25 cellular contexts compared by ENCODE assay signal in the genomic region with DNA sequence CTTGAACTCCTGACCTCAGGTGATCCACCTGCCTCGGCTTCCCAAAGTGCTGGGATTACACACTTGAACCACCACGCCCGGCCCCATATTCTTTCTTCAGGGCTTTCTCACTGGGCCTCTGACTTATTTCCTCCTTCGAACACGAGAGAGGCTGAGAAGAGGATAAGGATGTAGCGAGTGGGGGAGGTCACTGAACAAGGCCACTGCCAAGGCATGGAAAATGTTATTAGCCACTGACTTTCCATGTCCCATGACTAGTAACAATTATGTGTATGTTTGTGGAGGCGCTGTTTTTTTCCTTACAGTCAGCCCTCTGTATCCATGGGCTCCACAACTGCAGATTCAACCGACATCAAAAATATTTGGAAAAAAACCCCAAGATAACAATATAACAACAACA.
"Had no signal": no experiment of that assay in that cellular context is flagged by ENCODE, and none has a peak within 500 bp of the region (broad histone marks: within the 10 kb centered on the region; RNA-seq: fewer than 3 reads in every experiment).

No MANE protein-coding gene starts in this region.

- H3K9me3 Mint-ChIP-seq: activated B cell treated with CpG ODN at 0.5 μM for 24 hours; activated CD4-positive, alpha-beta memory T cell treated with anti-CD3 and anti-CD28 coated beads, Interleukin-2, amount 10 ng/mL, durations not matched to agents 7 days and 5 days; activated CD4-positive, alpha-beta T cell treated with anti-CD3 and anti-CD28 coated beads, Interleukin-2, amount 10 ng/mL, durations not matched to agents 24 days and 14 days; activated naive CD4-positive, alpha-beta T cell treated with anti-CD3 and anti-CD28 coated beads, Interleukin-2, amount 10 ng/mL, durations not matched to agents 7 days and 5 days; activated naive CD4-positive, alpha-beta T cell treated with anti-CD3 and anti-CD28 coated beads, Interleukin-2, amount 50 U/mL, for 72 hours; activated naive CD8-positive, alpha-beta T cell treated with anti-CD3 and anti-CD28 coated beads, Interleukin-2, amount 10 ng/mL, durations not matched to agents 7 days and 5 days; activated T-cell treated with anti-CD3 and anti-CD28 coated beads, Interleukin-2, amount 50 U/mL, for 24 hours; activated T-cell treated with anti-CD3 and anti-CD28 coated beads, Interleukin-2, amount 50 U/mL, for 72 hours; brain; endodermal cell had no signal

- H3K27me3 Mint-ChIP-seq: activated naive CD8-positive, alpha-beta T cell treated with anti-CD3 and anti-CD28 coated beads, Interleukin-2, amount 10 ng/mL, durations not matched to agents 7 days and 5 days; activated T-cell treated with anti-CD3 and anti-CD28 coated beads, Interleukin-2, amount 50 U/mL, for 24 hours; brain had no signal

- DNase-seq: activated B cell treated with CpG ODN at 0.5 μM for 24 hours; activated CD4-positive, alpha-beta memory T cell treated with anti-CD3 and anti-CD28 coated beads, Interleukin-2, amount 10 ng/mL, durations not matched to agents 7 days and 5 days; activated CD4-positive, alpha-beta T cell treated with anti-CD3 and anti-CD28 coated beads, Interleukin-2, amount 10 ng/mL, durations not matched to agents 24 days and 14 days; activated CD8-positive, alpha-beta memory T cell treated with anti-CD3 and anti-CD28 coated beads, Interleukin-2, amount 50 U/mL, for 48 hours; activated gamma-delta T cell; activated naive CD4-positive, alpha-beta T cell; activated naive CD4-positive, alpha-beta T cell treated with anti-CD3 and anti-CD28 coated beads, Interleukin-2, amount 10 ng/mL, durations not matched to agents 7 days and 5 days; activated naive CD8-positive, alpha-beta T cell treated with anti-CD3 and anti-CD28 coated beads, Interleukin-2, amount 10 ng/mL, durations not matched to agents 7 days and 5 days; activated T-cell treated with anti-CD3 and anti-CD28 coated beads for 4 hours; activated T-cell treated with anti-CD3 and anti-CD28 coated beads, Interleukin-2, amount 50 U/mL, for 24 hours; activated T-cell treated with anti-CD3 and anti-CD28 coated beads, Interleukin-2, amount 50 U/mL, for 72 hours; central memory CD4-positive, alpha-beta T cell; cerebellar nuclear complex; colonic mucosa; dorsolateral prefrontal cortex; effector memory CD4-positive, alpha-beta T cell; endodermal cell; foreskin fibroblast; gastrocnemius medialis; glutamatergic neuron; heart left ventricle; T-helper 2 cell; WERI-Rb-1 had no signal

- H3K4me3 Mint-ChIP-seq: activated B cell treated with CpG ODN at 0.5 μM for 24 hours; activated CD4-positive, alpha-beta memory T cell treated with anti-CD3 and anti-CD28 coated beads, Interleukin-2, amount 10 ng/mL, durations not matched to agents 7 days and 5 days; activated CD4-positive, alpha-beta T cell treated with anti-CD3 and anti-CD28 coated beads, Interleukin-2, amount 10 ng/mL, durations not matched to agents 24 days and 14 days; activated naive CD4-positive, alpha-beta T cell treated with anti-CD3 and anti-CD28 coated beads, Interleukin-2, amount 10 ng/mL, durations not matched to agents 7 days and 5 days; activated naive CD8-positive, alpha-beta T cell treated with anti-CD3 and anti-CD28 coated beads, Interleukin-2, amount 10 ng/mL, durations not matched to agents 7 days and 5 days; activated T-cell treated with anti-CD3 and anti-CD28 coated beads, Interleukin-2, amount 50 U/mL, for 24 hours; activated T-cell treated with anti-CD3 and anti-CD28 coated beads, Interleukin-2, amount 50 U/mL, for 72 hours; brain; endodermal cell had no signal

- H3K36me3 Mint-ChIP-seq: activated naive CD4-positive, alpha-beta T cell treated with anti-CD3 and anti-CD28 coated beads, Interleukin-2, amount 10 ng/mL, durations not matched to agents 7 days and 5 days; activated naive CD4-positive, alpha-beta T cell treated with anti-CD3 and anti-CD28 coated beads, Interleukin-2, amount 50 U/mL, for 72 hours; activated naive CD8-positive, alpha-beta T cell treated with anti-CD3 and anti-CD28 coated beads, Interleukin-2, amount 10 ng/mL, durations not matched to agents 7 days and 5 days had no signal

- H3K4me1 Mint-ChIP-seq: endodermal cell had no signal

- H3K27ac Mint-ChIP-seq: activated B cell treated with CpG ODN at 0.5 μM for 24 hours; activated CD4-positive, alpha-beta memory T cell treated with anti-CD3 and anti-CD28 coated beads, Interleukin-2, amount 10 ng/mL, durations not matched to agents 7 days and 5 days; activated CD4-positive, alpha-beta T cell treated with anti-CD3 and anti-CD28 coated beads, Interleukin-2, amount 10 ng/mL, durations not matched to agents 24 days and 14 days; activated naive CD4-positive, alpha-beta T cell treated with anti-CD3 and anti-CD28 coated beads, Interleukin-2, amount 10 ng/mL, durations not matched to agents 7 days and 5 days; activated naive CD4-positive, alpha-beta T cell treated with anti-CD3 and anti-CD28 coated beads, Interleukin-2, amount 50 U/mL, for 72 hours; activated naive CD8-positive, alpha-beta T cell treated with anti-CD3 and anti-CD28 coated beads, Interleukin-2, amount 10 ng/mL, durations not matched to agents 7 days and 5 days; activated T-cell treated with anti-CD3 and anti-CD28 coated beads, Interleukin-2, amount 50 U/mL, for 24 hours; activated T-cell treated with anti-CD3 and anti-CD28 coated beads, Interleukin-2, amount 50 U/mL, for 72 hours; brain; endodermal cell had no signal
